Comparison of ENCODE assay signal across 26 cellular contexts in genomic region chr10:131872837-131873375, GRCh38. TPM values are rescaled to one million over a fixed set of nuclear protein-coding genes. Genes with fewer than 3 reads are reported as not detected.
DNase-seq lines count a peak whose midpoint lies in the region; ATAC-seq and TF ChIP-seq lines count a peak whose summit lies in the region.
"Had no signal": no experiment of that assay in that cellular context is flagged by ENCODE, and none has a peak within 500 bp of the region (broad histone marks: within the 10 kb centered on the region; RNA-seq: fewer than 3 reads in every experiment).

No MANE protein-coding gene starts in this region.

- TF ChIP-seq CTCF in GM23338 (conservative IDR thresholded peaks at IDR 0.05; ENCODE audit: low read depth in 2 of 2) = no peak
- no peak for TF ChIP-seq CTCF in lower leg skin (IDR thresholded peaks at IDR 0.05)
- no peak for TF ChIP-seq CTCF in colonic mucosa (IDR thresholded peaks at IDR 0.05)

- no peak overlapping the region for H3K27ac ChIP-seq in GM23338 (ENCODE audit: low read depth)
- no peak overlapping the region for H3K27ac ChIP-seq in colonic mucosa
- no peak overlapping the region for H3K27ac ChIP-seq in Karpas-422 (ENCODE audit: low read length)
- H3K27ac ChIP-seq: testis had no signal

- no peak for TF ChIP-seq POLR2A in lower leg skin (IDR thresholded peaks at IDR 0.05)

- peak; percentile 43 for ATAC-seq in GM23338
- peak; percentile 22 for ATAC-seq in stimulated activated effector memory CD8-positive, alpha-beta T cell treated with anti-CD3 and anti-CD28 coated beads, Interleukin-12 subunit alpha, Interleukin-12 subunit beta, amount 100 ng/mL, for 72 hours
- ATAC-seq: activated CD8-positive, alpha-beta T cell treated with anti-CD3 and anti-CD28 coated beads, Interleukin-2, amount 10 ng/mL, durations not matched to agents 7 days and 5 days; T-cell had no signal

- H3K4me1 Mint-ChIP-seq in GM23338 = peaks cover 6% of the 10 kb centered on the region
- H3K4me1 Mint-ChIP-seq in stimulated activated effector memory CD8-positive, alpha-beta T cell treated with anti-CD3 and anti-CD28 coated beads, Interleukin-12 subunit alpha, Interleukin-12 subunit beta, amount 100 ng/mL, for 72 hours = peaks cover 6% of the 10 kb centered on the region
- H3K4me1 Mint-ChIP-seq: activated naive CD8-positive, alpha-beta T cell treated with anti-CD3 and anti-CD28 coated beads for 36 hours had no signal

- H3K4me1 ChIP-seq in GM23338 (ENCODE audit: insufficient read depth) = no peaks in the 10 kb centered on the region; the same call in 1 of the 2 replicates
- H3K4me1 ChIP-seq in colonic mucosa = no peaks in the 10 kb centered on the region
- H3K4me1 ChIP-seq in Karpas-422 (ENCODE audit: low read length) = no peaks in the 10 kb centered on the region

- DNase-seq in GM23338 (ENCODE audit: low spot score) (peak; percentile 12), NCI-H510A treated with DMSO at 0.1 percent for 48 hours (lab: John Stamatoyannopoulos, UW) (peak; percentile 10), iPS-NIHi11 (ENCODE audit: low spot score) (peak; percentile 44), lower leg skin (ENCODE audit: low spot score in 2 of 2) (no peak), colonic mucosa (no peak), Karpas-422 (no peak)
- DNase-seq in stimulated activated effector memory CD8-positive, alpha-beta T cell treated with anti-CD3 and anti-CD28 coated beads, Interleukin-12 subunit alpha, Interleukin-12 subunit beta, amount 100 ng/mL, for 72 hours (ENCODE audit: low spot score in 2 of 2) = no peak
- DNase-seq: activated CD4-positive, alpha-beta T cell treated with anti-CD3 and anti-CD28 coated beads for 1 hour; activated CD8-positive, alpha-beta T cell treated with anti-CD3 and anti-CD28 coated beads, Interleukin-2, amount 10 ng/mL, durations not matched to agents 7 days and 5 days; activated effector memory CD4-positive, alpha-beta T cell treated with Interleukin-2 at 50 U/mL for 16 hours; activated naive CD8-positive, alpha-beta T cell treated with anti-CD3 and anti-CD28 coated beads for 36 hours; activated T-cell treated with anti-CD3 and anti-CD28 coated beads for 4 hours; CD4-positive, CD25-positive, alpha-beta regulatory T cell; central memory CD4-positive, alpha-beta T cell; glutamatergic neuron; GOT3; KG1; kidney glomerular epithelial cell; naive B cell; NCI-H774; occipital lobe; SIG-M5; stimulated activated CD4-positive, alpha-beta T cell treated with anti-CD3 and anti-CD28 coated beads, Interleukin-4, amount 100 ng/mL, for 1 hour; stimulated activated naive CD4-positive, alpha-beta T cell; T-cell; testis had no signal

- H3K9me3 ChIP-seq in colonic mucosa (no peaks in the 10 kb centered on the region), Karpas-422 (ENCODE audit: low read length) (no peaks in the 10 kb centered on the region)
- H3K9me3 ChIP-seq: testis had no signal

- H2AFZ ChIP-seq in GM23338 = 0 out of 2 replicates have a peak overlapping the region, but pooled peaks have one; percentile 38
- no peak overlapping the region for H2AFZ ChIP-seq in Karpas-422 (ENCODE audit: low read length)

- no peak overlapping the region for H3K9ac ChIP-seq in colonic mucosa (ENCODE audit: low read depth in 2 of 2, low read length in 2 of 2)
- H3K9ac ChIP-seq in Karpas-422 (ENCODE audit: low read length) = no peak overlapping the region

- no peaks in the 10 kb centered on the region for H3F3A ChIP-seq in GM23338 (replicated peaks; ENCODE audit: low read depth)

- H3K36me3 ChIP-seq in GM23338 (ENCODE audit: insufficient read depth) (no peaks in the 10 kb centered on the region), colonic mucosa (no peaks in the 10 kb centered on the region), Karpas-422 (ENCODE audit: insufficient read depth, low read length) (no peaks in the 10 kb centered on the region)

- peaks cover 10% of the 10 kb centered on the region for H3K27me3 Mint-ChIP-seq in GM23338 (ENCODE audit: insufficient read depth, low read depth, poor library complexity)

- H3K9me2 ChIP-seq in GM23338 (ENCODE audit: insufficient read depth) (no peaks in the 10 kb centered on the region), Karpas-422 (replicated peaks; ENCODE audit: insufficient read depth, low read length) (no peaks in the 10 kb centered on the region)

- H3K4me2 ChIP-seq in GM23338 (no peak overlapping the region), Karpas-422 (ENCODE audit: low read depth, low read length, poor library complexity, severe bottlenecking) (no peak overlapping the region)

- H3K79me2 ChIP-seq in GM23338 (replicated peaks; ENCODE audit: insufficient read depth) = no peaks in the 10 kb centered on the region
- no peaks in the 10 kb centered on the region for H3K79me2 ChIP-seq in Karpas-422 (ENCODE audit: low read length)

- H4K20me1 ChIP-seq in GM23338 (replicated peaks; ENCODE audit: insufficient read depth) (no peaks in the 10 kb centered on the region), Karpas-422 (ENCODE audit: insufficient read depth, low read depth, low read length) (no peaks in the 10 kb centered on the region)

- intact Hi-C loops in lower leg skin (cut with DNase I; ENCODE audit: low total_unique reads) (loop anchor here (10.0 kb wide), 1 partner anchor 1658 kb away; no protein-coding TSS in a partner anchor), colonic mucosa (cut with DNase I) (loop anchor here (5.0 to 10.0 kb wide), 2 partner anchors 418 to 1681 kb away; no protein-coding TSS in a partner anchor)

- WGBS in lower leg skin, 2 donors = 50 to 66% methylated on average over 11 to 15 of the region's 19 CpGs

- H3K4me3 ChIP-seq in GM23338 (no peak overlapping the region), lower leg skin (ENCODE audit: low read depth, poor library complexity, severe bottlenecking) (no peak overlapping the region), colonic mucosa (no peak overlapping the region), Karpas-422 (ENCODE audit: low read length) (no peak overlapping the region)
- H3K4me3 ChIP-seq: testis had no signal

- H3K9me3 Mint-ChIP-seq in GM23338 = peaks cover 11% of the 10 kb centered on the region
- H3K9me3 Mint-ChIP-seq in stimulated activated effector memory CD8-positive, alpha-beta T cell treated with anti-CD3 and anti-CD28 coated beads, Interleukin-12 subunit alpha, Interleukin-12 subunit beta, amount 100 ng/mL, for 72 hours = no peaks in the 10 kb centered on the region
- H3K9me3 Mint-ChIP-seq: activated naive CD8-positive, alpha-beta T cell treated with anti-CD3 and anti-CD28 coated beads for 36 hours; naive B cell; T-cell had no signal

- peaks cover 8% of the 10 kb centered on the region; the same call in 2 of the 3 replicates for H3K36me3 Mint-ChIP-seq in GM23338 (ENCODE audit: low read depth)
- H3K36me3 Mint-ChIP-seq in stimulated activated effector memory CD8-positive, alpha-beta T cell treated with anti-CD3 and anti-CD28 coated beads, Interleukin-12 subunit alpha, Interleukin-12 subunit beta, amount 100 ng/mL, for 72 hours = no peaks in the 10 kb centered on the region
- H3K36me3 Mint-ChIP-seq: activated naive CD8-positive, alpha-beta T cell treated with anti-CD3 and anti-CD28 coated beads for 36 hours; CD4-positive, CD25-positive, alpha-beta regulatory T cell; naive B cell; T-cell had no signal

- H3K27ac Mint-ChIP-seq in GM23338 = no peak overlapping the region
- no peak overlapping the region for H3K27ac Mint-ChIP-seq in stimulated activated effector memory CD8-positive, alpha-beta T cell treated with anti-CD3 and anti-CD28 coated beads, Interleukin-12 subunit alpha, Interleukin-12 subunit beta, amount 100 ng/mL, for 72 hours
- H3K27ac Mint-ChIP-seq: activated CD8-positive, alpha-beta T cell treated with anti-CD3 and anti-CD28 coated beads, Interleukin-2, amount 10 ng/mL, durations not matched to agents 7 days and 5 days; activated naive CD8-positive, alpha-beta T cell treated with anti-CD3 and anti-CD28 coated beads for 36 hours; CD4-positive, CD25-positive, alpha-beta regulatory T cell; naive B cell; T-cell had no signal

- no peaks in the 10 kb centered on the region for H3K27me3 ChIP-seq in GM23338 (ENCODE audit: insufficient read depth)
- H3K27me3 ChIP-seq in colonic mucosa = no peaks in the 10 kb centered on the region
- H3K27me3 ChIP-seq in Karpas-422 (ENCODE audit: low read length) = no peaks in the 10 kb centered on the region
- H3K27me3 ChIP-seq: testis had no signal

- H3K4me3 Mint-ChIP-seq in GM23338 = no peak overlapping the region
- H3K4me3 Mint-ChIP-seq in stimulated activated effector memory CD8-positive, alpha-beta T cell treated with anti-CD3 and anti-CD28 coated beads, Interleukin-12 subunit alpha, Interleukin-12 subunit beta, amount 100 ng/mL, for 72 hours = no peak overlapping the region
- H3K4me3 Mint-ChIP-seq: activated CD8-positive, alpha-beta T cell treated with anti-CD3 and anti-CD28 coated beads, Interleukin-2, amount 10 ng/mL, durations not matched to agents 7 days and 5 days; activated naive CD8-positive, alpha-beta T cell treated with anti-CD3 and anti-CD28 coated beads for 36 hours; CD4-positive, CD25-positive, alpha-beta regulatory T cell; naive B cell; T-cell had no signal

TF ChIP-seq in GM23338, 12 proteins besides CTCF, POLR2A, EP300 and RAD21 (continues in another document):
- no peak for TF ChIP-seq EZH2 (IDR thresholded peaks at IDR 0.05; ENCODE audit: low read depth, unreplicated experiment)
- no peak for TF ChIP-seq JUNB (IDR thresholded peaks at IDR 0.05; ENCODE audit: unreplicated experiment)
- no peak for TF ChIP-seq EZH2phosphoT487 (IDR thresholded peaks at IDR 0.05; ENCODE audit: unreplicated experiment)
- no peak for TF ChIP-seq CREB1 (CRISPR knock-in tag; IDR thresholded peaks at IDR 0.05; ENCODE audit: low read depth)
- no peak for TF ChIP-seq ZNF331 (CRISPR knock-in tag; IDR thresholded peaks at IDR 0.05; ENCODE audit: low read depth)
- TF ChIP-seq ETS1 (IDR thresholded peaks at IDR 0.05) = no peak
- no peak for TF ChIP-seq STAT1 (IDR thresholded peaks at IDR 0.05; ENCODE audit: unreplicated experiment)
- TF ChIP-seq NANOG (IDR thresholded peaks at IDR 0.05; ENCODE audit: borderline replicate concordance) = no peak
- TF ChIP-seq POLR2AphosphoS5 (IDR thresholded peaks at IDR 0.05; ENCODE audit: low read depth) = no peak

RNA-seq across cellular contexts. Expression of gene PPP2R2D, which starts 27.9 kb away (rescaled TPM):
- total RNA-seq in GM23338 (2014; rRNA removed; shearing (Covaris generic)) = 33.7 and 35.8 TPM in 2 replicates
- polyA plus RNA-seq in GM23338 (2016; fragmentation: Nextera tagmentation; extraction: Ambion mirVana) = 28.8 and 30.5 TPM in 2 replicates
- total RNA-seq in lower leg skin (10 to 100 TPM; 23.9 to 48.6 (median 36.7) TPM), colonic mucosa (10 to 100 TPM; 28.1 to 30.6 TPM)
- 30.7 and 32.9 TPM in 2 replicates for total RNA-seq in Karpas-422 (2014; rRNA removed; shearing (Covaris generic); ENCODE audit: low replicate concordance)

Comparison
In these comparisons a context has a peak if more than half of its experiments do, and no peak if none do; other contexts are left out.
1. DNase-seq: peak in GM23338 (single experiment), NCI-H510A treated with DMSO at 0.1 percent for 48 hours (single experiment) and iPS-NIHi11 (single experiment); none in stimulated activated effector memory CD8-positive, alpha-beta T cell treated with anti-CD3 and anti-CD28 coated beads, Interleukin-12 subunit alpha, Interleukin-12 subunit beta, amount 100 ng/mL, for 72 hours (0 of 2), lower leg skin (0 of 2), colonic mucosa (single experiment) and Karpas-422 (single experiment).